ENCODE assay signal across 8 cellular contexts in the genomic region with DNA sequence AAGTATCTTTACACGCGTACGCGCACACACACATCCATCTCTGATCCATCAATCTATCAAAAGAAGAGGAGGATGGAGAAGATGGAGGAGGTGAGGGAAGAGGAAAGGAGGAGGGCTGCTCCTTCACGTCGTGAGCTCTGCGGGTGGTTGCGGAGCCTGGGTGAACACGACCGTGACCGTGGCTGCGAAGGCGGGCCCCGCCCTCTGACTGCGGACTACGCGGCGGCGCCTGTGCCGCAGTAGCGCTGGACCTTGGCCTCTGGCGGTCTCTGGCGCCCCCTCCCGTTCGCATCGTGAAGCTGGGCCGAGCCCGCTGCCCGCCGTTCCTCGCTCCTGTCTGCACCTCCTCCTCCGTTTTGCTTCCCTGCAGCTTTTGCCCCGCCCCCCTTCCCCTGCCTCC. TPM values are rescaled to one million over a fixed set of nuclear protein-coding genes. Genes with fewer than 3 reads are reported as not detected.
DNase-seq lines count a peak whose midpoint lies in the region; ATAC-seq lines count a peak whose summit lies in the region.

No MANE protein-coding gene starts in this region.

- no peak overlapping the region for H3K9ac ChIP-seq in neuronal stem cell (ENCODE audit: low read depth, low read length, poor library complexity)

- peak; percentile 86 for ATAC-seq in GM21529 (IDR thresholded peaks at IDR 0.05; ENCODE audit: unreplicated experiment)

- H2BK15ac ChIP-seq in neuronal stem cell (ENCODE audit: low read length), result no peak overlapping the region

- WGBS in neuronal stem cell (ENCODE audit: extremely low coverage in 2 of 2, insufficient read length in 2 of 2, insufficient replicate concordance in 1 of 2), 2 donors, result no CpG with 5 or more reads among the region's 33 CpGs

- H3K79me1 ChIP-seq in neuronal stem cell (ENCODE audit: low read depth, low read length), result no peaks in the 10 kb centered on the region

- peaks cover 0 to 3% (median 2%) of the 10 kb centered on the region in 3 experiments for H3K27me3 ChIP-seq in neuronal stem cell (ENCODE audit: control insufficient read depth in 3 of 3, insufficient read depth in 3 of 3, low read depth in 1 of 3, low read length in 3 of 3)

- H2BK12ac ChIP-seq in neuronal stem cell (ENCODE audit: low read length), result no peak overlapping the region

- H3K27ac ChIP-seq in neuronal stem cell (replicated peaks; ENCODE audit: low read length) (no peak overlapping the region), substantia nigra (ENCODE audit: low read depth, low read length, poor library complexity, severe bottlenecking) (no peak overlapping the region)

- no peak overlapping the region for H3K23ac ChIP-seq in neuronal stem cell (ENCODE audit: low read depth, low read length, poor library complexity)

- H3K4me1 ChIP-seq in neuronal stem cell (ENCODE audit: control insufficient read depth in 2 of 2, insufficient read depth in 1 of 2, low read depth in 1 of 2, low read length in 2 of 2), result no peaks in the 10 kb centered on the region

- no peak overlapping the region for H4K8ac ChIP-seq in neuronal stem cell (ENCODE audit: low read depth, low read length)

- no peak overlapping the region for H3K18ac ChIP-seq in neuronal stem cell (ENCODE audit: low read length)

- peak overlapping the region; percentile 45 to 80 for H3K4me3 ChIP-seq in neuronal stem cell (ENCODE audit: low read length in 2 of 2)

- H2AK5ac ChIP-seq in neuronal stem cell (ENCODE audit: low read depth, low read length), result no peak overlapping the region

- H3K4ac ChIP-seq in neuronal stem cell (ENCODE audit: low read length), result no peak overlapping the region

- no peak overlapping the region for H2BK120ac ChIP-seq in neuronal stem cell (ENCODE audit: low read depth, low read length)

- no peak overlapping the region for H2BK5ac ChIP-seq in neuronal stem cell (ENCODE audit: low read length)

- no peak overlapping the region for H4K91ac ChIP-seq in neuronal stem cell (ENCODE audit: low read depth, low read length, poor library complexity)

- H3K36me3 ChIP-seq in neuronal stem cell (replicated peaks in 1 of 2; ENCODE audit: control insufficient read depth in 2 of 2, insufficient read depth in 2 of 2, low read length in 2 of 2), result no peaks in the 10 kb centered on the region

- DNase-seq in DMS 273 (lab: John Stamatoyannopoulos, UW; ENCODE audit: unreplicated experiment) (peak; percentile 86), LHCN-M2 (ENCODE audit: low read depth) (peak; percentile 53), SHP77 treated with DMSO at 0.1 percent for 48 hours (lab: John Stamatoyannopoulos, UW) (peak; percentile 30), foreskin melanocyte (peak; percentile 34), neuronal stem cell (ENCODE audit: low spot score) (peak; percentile 48), substantia nigra (lab: John Stamatoyannopoulos, UW) (peak in 48 of 49 donors; percentile 4 to 90 (median 57))
- DNase-seq in activated gamma-delta T cell treated with anti-CD3 and anti-CD28 coated beads, Interleukin-2, amount 50 U/mL, for 16 hours (ENCODE audit: low read depth), result peak; percentile 60

- peak overlapping the region; percentile 66 for H3K4me2 ChIP-seq in neuronal stem cell (ENCODE audit: insufficient read depth, low read length, poor library complexity, severe bottlenecking)

- H3K9me3 ChIP-seq in neuronal stem cell (replicated peaks in 1 of 2; ENCODE audit: control insufficient read depth in 2 of 2, insufficient read depth in 1 of 2, low read depth in 1 of 2, low read length in 2 of 2), result no peaks in the 10 kb centered on the region

- H3K14ac ChIP-seq in neuronal stem cell (ENCODE audit: low read length), result no peak overlapping the region

- peak overlapping the region; percentile 96 for H2AFZ ChIP-seq in neuronal stem cell (ENCODE audit: low read length)

RNA-seq across cellular contexts. Expression of a gene that starts 37.7 kb away (rescaled TPM):
- total RNA-seq in LHCN-M2 (2014; rRNA removed), result 28.0 and 34.0 TPM in 2 replicates
- polyA plus RNA-seq in LHCN-M2 (2012), result 46.2 TPM
- 48.0 TPM for polyA plus RNA-seq in neuronal stem cell (2013, experiment 1 of 2)
- 47.8 TPM for polyA plus RNA-seq in neuronal stem cell (2013, experiment 2 of 2)

RNA-seq across cellular contexts. Expression of a gene that starts 40.3 kb away (rescaled TPM):
- 9.1 and 9.4 TPM in 2 replicates for total RNA-seq in LHCN-M2 (2014; rRNA removed)
- polyA plus RNA-seq in LHCN-M2 (2012), result 2.1 TPM
- polyA plus RNA-seq in neuronal stem cell (2013, experiment 1 of 2), result 3.2 TPM
- polyA plus RNA-seq in neuronal stem cell (2013, experiment 2 of 2), result 2.8 TPM

RNA-seq across cellular contexts. Expression of a gene that starts 58.9 kb away (rescaled TPM):
- total RNA-seq in LHCN-M2 (2014; rRNA removed), result 463 and 505 TPM in 2 replicates
- 841 TPM for polyA plus RNA-seq in LHCN-M2 (2012)
- polyA plus RNA-seq in neuronal stem cell (2013, experiment 1 of 2), result 75.3 TPM
- 72.6 TPM for polyA plus RNA-seq in neuronal stem cell (2013, experiment 2 of 2)

Comparison
In these comparisons a context has a peak if more than half of its experiments do, and no peak if none do; other contexts are left out.
1. DNase-seq: peak in every context shown above with its lines; median percentile 86 in DMS 273; 60 in activated gamma-delta T cell treated with anti-CD3 and anti-CD28 coated beads, Interleukin-2, amount 50 U/mL, for 16 hours; 57 in substantia nigra; 53 in LHCN-M2; 48 in neuronal stem cell; 34 in foreskin melanocyte; 30 in SHP77 treated with DMSO at 0.1 percent for 48 hours.